Comparison of ENCODE assay signal across 8 cellular contexts in the genomic region with DNA sequence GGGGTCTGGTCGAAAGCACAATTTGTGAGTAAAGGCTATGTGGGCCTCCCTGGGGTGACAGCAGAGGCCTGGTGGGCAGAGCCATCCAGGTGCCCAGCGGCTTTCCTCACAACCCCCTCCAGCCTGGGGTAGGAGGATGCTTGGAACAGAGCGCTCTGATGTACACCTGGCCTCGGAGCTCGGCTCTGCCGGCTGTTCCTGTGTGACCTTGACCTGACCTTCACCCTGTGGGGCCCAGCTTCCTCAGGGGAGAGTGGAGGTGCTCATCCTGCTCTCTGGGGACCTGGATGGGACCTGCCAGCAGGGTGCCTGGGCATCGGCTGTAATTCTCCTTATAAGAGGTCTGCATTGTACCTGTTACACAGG. TPM values are rescaled to one million over a fixed set of nuclear protein-coding genes. Genes with fewer than 3 reads are reported as not detected.
DNase-seq lines count a peak whose midpoint lies in the region; ATAC-seq, FAIRE-seq and TF ChIP-seq lines count a peak whose summit lies in the region.

No MANE protein-coding gene starts in this region.

- no peak overlapping the region for H2AFZ ChIP-seq in SK-N-SH (ENCODE audit: low read depth)

- no peaks in the 10 kb centered on the region for H3K27me3 ChIP-seq in SK-N-SH (ENCODE audit: insufficient read depth)

- H3K4me3 ChIP-seq in SK-N-SH (ENCODE audit: low read depth in 2 of 2, low read length in 1 of 2): peak overlapping the region in 1 of 2 experiments; percentile 48; a peak in 1 of 4 replicates

- H3F3A ChIP-seq in SK-N-SH (replicated peaks; ENCODE audit: insufficient read depth): no peaks in the 10 kb centered on the region

- peaks cover 10% of the 10 kb centered on the region for H3K27me3 Mint-ChIP-seq in memory B cell

- no peak overlapping the region for H3K27ac ChIP-seq in 22Rv1
- H3K27ac ChIP-seq in SK-N-SH (ENCODE audit: low read depth in 2 of 2, low read length in 1 of 2): peak overlapping the region in 1 of 2 experiments; percentile 58; a peak in 1 of 4 replicates

- H3K36me3 ChIP-seq in SK-N-SH (replicated peaks in 1 of 2; ENCODE audit: control insufficient read depth in 1 of 2, insufficient read depth in 2 of 2, low read length in 1 of 2): no peaks in the 10 kb centered on the region

- peak overlapping the region; percentile 20 for H3K27ac Mint-ChIP-seq in memory B cell

- H3K4me1 ChIP-seq in SK-N-SH (ENCODE audit: control insufficient read depth in 1 of 2, insufficient read depth in 2 of 2, low read depth in 1 of 2, low read length in 1 of 2): peaks cover 0 to 62% of the 10 kb centered on the region in 2 experiments; a peak in 1 of 4 replicates

- TF ChIP-seq RAD21 in SK-N-SH (IDR thresholded peaks at IDR 0.05; ENCODE audit: low read length): no peak

- H3K4me2 ChIP-seq in SK-N-SH: peak overlapping the region; percentile 71; the same call in 1 of the 2 replicates

- no peak overlapping the region for H3K9ac ChIP-seq in SK-N-SH

- ATAC-seq in memory B cell (ENCODE audit: low read depth): no peak

- POLR2A ChIA-PET in SK-N-SH (lab: Yijun Ruan, JAX): interaction anchor here (0.5 kb wide), 1 partner anchor 377 kb away, joined by 4 read pairs; no protein-coding TSS in a partner anchor

- FAIRE-seq in H54 (lab: Jason Lieb, UNC): no peak

- H3K9me2 ChIP-seq in SK-N-SH: no peaks in the 10 kb centered on the region

- no peak for TF ChIP-seq EP300 in SK-N-SH (IDR thresholded peaks at IDR 0.05; ENCODE audit: borderline replicate concordance in 1 of 2, low read depth in 1 of 2, low read length in 1 of 2)

- WGBS in SK-N-SH (ENCODE audit: low lambda C conversion rate): 22% methylated on average over 5 of the region's 7 CpGs

- H3K79me2 ChIP-seq in SK-N-SH (ENCODE audit: insufficient read depth): no peaks in the 10 kb centered on the region

- H4K20me1 ChIP-seq in SK-N-SH (ENCODE audit: insufficient read depth): no peaks in the 10 kb centered on the region

- H3K4me3 Mint-ChIP-seq in memory B cell: peak overlapping the region; percentile 83

- H3K9me3 ChIP-seq in SK-N-SH: no peaks in the 10 kb centered on the region

- TF ChIP-seq CTCF in 22Rv1 (IDR thresholded peaks at IDR 0.05): peak; percentile 74
- TF ChIP-seq CTCF in GM10266 (IDR thresholded peaks at IDR 0.05; ENCODE audit: control insufficient read depth, insufficient read depth, low read depth, missing control alignments): peak; percentile 2
- no peak for TF ChIP-seq CTCF in SK-N-SH (IDR thresholded peaks at IDR 0.05)

- CTCF ChIA-PET in SK-N-SH (lab: Yijun Ruan, JAX): interaction anchor here (0.6 to 3.7 kb wide), 15 partner anchors 9 to 416 kb away, joined by 3 to 20 read pairs (median 4); no protein-coding TSS in a partner anchor

- TF ChIP-seq POLR2A in H54 (IDR thresholded peaks at IDR 0.05; ENCODE audit: low read depth, low read length): no peak

- H3K4me1 Mint-ChIP-seq in memory B cell: peaks cover 13% of the 10 kb centered on the region

- DNase-seq in GM10266 (ENCODE audit: extremely low spot score) (no peak), SK-N-SH (no peak), memory B cell (ENCODE audit: low spot score in 2 of 2) (no peak), NCI-H2227 treated with DMSO at 0.1 percent for 48 hours (lab: John Stamatoyannopoulos, UW) (no peak), HCEC 1CT (no peak), HPDE6-E6E7 (ENCODE audit: extremely low spot score) (no peak), H54 (ENCODE audit: insufficient read length, low spot score) (no peak)

- no peaks in the 10 kb centered on the region for H3K36me3 Mint-ChIP-seq in memory B cell

- no peaks in the 10 kb centered on the region for H3K9me3 Mint-ChIP-seq in memory B cell

TF ChIP-seq in SK-N-SH, 30 proteins besides CTCF, POLR2A, EP300 and RAD21:
- TF ChIP-seq TCF12 (IDR thresholded peaks at IDR 0.05) (no peak), MEF2A (IDR thresholded peaks at IDR 0.05; ENCODE audit: borderline replicate concordance, low read depth) (no peak), ELF1 (IDR thresholded peaks at IDR 0.05) (no peak), GABPA (IDR thresholded peaks at IDR 0.05; ENCODE audit: low read depth) (no peak), PBX3 (IDR thresholded peaks at IDR 0.05) (no peak), JUND (IDR thresholded peaks at IDR 0.05) (no peak), NRF1 (IDR thresholded peaks at IDR 0.05; ENCODE audit: low read depth, low read length) (no peak), NFIC (IDR thresholded peaks at IDR 0.05; ENCODE audit: borderline replicate concordance) (no peak), ZBTB33 (IDR thresholded peaks at IDR 0.05; ENCODE audit: borderline replicate concordance, low read depth) (no peak), RFX5 (IDR thresholded peaks at IDR 0.05; ENCODE audit: low read length) (no peak), POLR2AphosphoS5 (IDR thresholded peaks at IDR 0.05; ENCODE audit: low read depth, low read length) (no peak), EZH2phosphoT487 (IDR thresholded peaks at IDR 0.05; ENCODE audit: borderline replicate concordance, low read depth) (no peak), RCOR1 (IDR thresholded peaks at IDR 0.05; ENCODE audit: low read length) (no peak), SIN3A (IDR thresholded peaks at IDR 0.05; ENCODE audit: borderline replicate concordance, low read depth, low read length) (no peak), FOXM1 (IDR thresholded peaks at IDR 0.05; ENCODE audit: low read depth) (no peak), CHD2 (IDR thresholded peaks at IDR 0.05; ENCODE audit: low read length, partially characterized antibody) (no peak), USF2 (IDR thresholded peaks at IDR 0.05; ENCODE audit: borderline replicate concordance, low read depth, low read length) (no peak), RXRA (IDR thresholded peaks at IDR 0.05; ENCODE audit: borderline replicate concordance, low read depth) (no peak), MXI1 (IDR thresholded peaks at IDR 0.05; ENCODE audit: low read depth, low read length) (no peak)
- TF ChIP-seq, protein P1, sequence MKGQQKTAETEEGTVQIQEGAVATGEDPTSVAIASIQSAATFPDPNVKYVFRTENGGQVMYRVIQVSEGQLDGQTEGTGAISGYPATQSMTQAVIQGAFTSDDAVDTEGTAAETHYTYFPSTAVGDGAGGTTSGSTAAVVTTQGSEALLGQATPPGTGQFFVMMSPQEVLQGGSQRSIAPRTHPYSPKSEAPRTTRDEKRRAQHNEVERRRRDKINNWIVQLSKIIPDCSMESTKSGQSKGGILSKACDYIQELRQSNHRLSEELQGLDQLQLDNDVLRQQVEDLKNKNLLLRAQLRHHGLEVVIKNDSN (IDR thresholded peaks at IDR 0.05; ENCODE audit: borderline replicate concordance, low read depth): no peak

RNA-seq across cellular contexts. Expression of gene RET, which starts 28.9 kb away (rescaled TPM):
- 3.2 and 6.8 TPM in 2 replicates for polyA plus RNA-seq in SK-N-SH (2012; rRNA removed)
- polyA plus RNA-seq in SK-N-SH (2012; cell fraction: cytosol; rRNA removed): 5.8 and 12.3 TPM in 2 replicates
- 11.5 and 17.8 TPM in 2 replicates for polyA plus RNA-seq in SK-N-SH (2012; cell fraction: nucleus; rRNA removed)

RNA-seq across cellular contexts. Expression of gene CSGALNACT2, which starts 32.5 kb away (rescaled TPM):
- polyA plus RNA-seq in SK-N-SH (2012; rRNA removed): 11.5 and 16.0 TPM in 2 replicates
- 16.1 and 21.2 TPM in 2 replicates for polyA plus RNA-seq in SK-N-SH (2012; cell fraction: cytosol; rRNA removed)
- polyA plus RNA-seq in SK-N-SH (2012; cell fraction: nucleus; rRNA removed): 10.9 and 19.7 TPM in 2 replicates
